22 cellular contexts compared by ENCODE assay signal in genomic region chr4:152616804-152617203, GRCh38.
A peak's percentile ranks its signal among the peaks of the same experiment; 100 is the strongest.
DNase-seq lines count a peak whose midpoint lies in the region; ATAC-seq and TF ChIP-seq lines count a peak whose summit lies in the region.
"Had no signal": no experiment of that assay in that cellular context is flagged by ENCODE, and none has a peak within 500 bp of the region (broad histone marks: within the 10 kb centered on the region; RNA-seq: fewer than 3 reads in every experiment).

No MANE protein-coding gene starts in this region.

- no TSS peak for BruUV-seq in PC-3 (replicated peaks; lab: Mats Ljungman, UMichigan)

- H3K4me3 ChIP-seq in GM23338, result no peak overlapping the region
- H3K4me3 ChIP-seq in esophagus muscularis mucosa, result no peak overlapping the region
- no peak overlapping the region for H3K4me3 ChIP-seq in PC-3 (ENCODE audit: low read length)
- H3K4me3 ChIP-seq: BLaER1, GM12878 had no signal

- H3K4me2 ChIP-seq in GM23338 (no peak overlapping the region), PC-3 (ENCODE audit: low read length) (no peak overlapping the region)
- H3K4me2 ChIP-seq: BLaER1 had no signal

- no peak overlapping the region for H3K9ac ChIP-seq in PC-3 (ENCODE audit: low read length)
- H3K9ac ChIP-seq: BLaER1 had no signal

- TF ChIP-seq EP300 in esophagus muscularis mucosa (IDR thresholded peaks at IDR 0.05), result no peak

- 0 out of 2 replicates have a peak overlapping the region, but pooled peaks have one; percentile 52 for H2AFZ ChIP-seq in GM23338
- H2AFZ ChIP-seq in PC-3 (ENCODE audit: low read length), result no peak overlapping the region

- no peaks in the 10 kb centered on the region for H3K27me3 ChIP-seq in GM23338 (ENCODE audit: insufficient read depth)
- no peaks in the 10 kb centered on the region for H3K27me3 ChIP-seq in esophagus muscularis mucosa
- no peaks in the 10 kb centered on the region for H3K27me3 ChIP-seq in PC-3 (ENCODE audit: low read length)
- H3K27me3 ChIP-seq: BE2C, BLaER1 had no signal

- H3K9me2 ChIP-seq in GM23338 (ENCODE audit: insufficient read depth) (0 out of 2 replicates have a peak, but pooled peaks cover 5% of the 10 kb centered on the region), PC-3 (replicated peaks; ENCODE audit: low read length) (no peaks in the 10 kb centered on the region)

- no peak overlapping the region for H3K27ac ChIP-seq in GM23338 (ENCODE audit: low read depth)
- no peak overlapping the region for H3K27ac ChIP-seq in esophagus muscularis mucosa (replicated peaks in 1 of 4)
- no peak overlapping the region for H3K27ac ChIP-seq in PC-3 (ENCODE audit: low read length)
- H3K27ac ChIP-seq: BLaER1 had no signal

- H3K36me3 Mint-ChIP-seq in GM23338 (ENCODE audit: low read depth), result no peaks in the 10 kb centered on the region

- TF ChIP-seq POLR2A in esophagus muscularis mucosa (IDR thresholded peaks at IDR 0.05; ENCODE audit: low read depth), result no peak

- H3K9me3 Mint-ChIP-seq in GM23338, result no peaks in the 10 kb centered on the region
- H3K9me3 Mint-ChIP-seq: CD4-positive, alpha-beta memory T cell; CD8-positive, alpha-beta memory T cell had no signal

- H3K9me3 ChIP-seq in esophagus muscularis mucosa, result no peaks in the 10 kb centered on the region
- no peaks in the 10 kb centered on the region for H3K9me3 ChIP-seq in PC-3 (ENCODE audit: low read length)
- H3K9me3 ChIP-seq: BE2C, BLaER1 had no signal

- H3K4me1 ChIP-seq in GM23338 (ENCODE audit: insufficient read depth) (no peaks in the 10 kb centered on the region), esophagus muscularis mucosa (no peaks in the 10 kb centered on the region), PC-3 (ENCODE audit: insufficient read depth, low read length) (peaks cover 14% of the 10 kb centered on the region)
- H3K4me1 ChIP-seq: BE2C, BLaER1 had no signal

- no peak for ATAC-seq in GM23338
- no peak for ATAC-seq in HG03039 (IDR thresholded peaks at IDR 0.05; ENCODE audit: unreplicated experiment)
- ATAC-seq in PC-3, result no peak
- ATAC-seq: GM12878 had no signal

- no peak for DNase-seq in GM23338 (ENCODE audit: low spot score)
- DNase-seq in esophagus muscularis mucosa (ENCODE audit: extremely low spot score), result peak; percentile 50
- no peak for DNase-seq in central memory CD4-positive, alpha-beta T cell
- DNase-seq in PC-3, result no peak
- DNase-seq: 8988T; ACHN; BE2C; C1 segment of cervical spinal cord; CD4-positive, alpha-beta memory T cell; CD4-positive, CD25-positive, alpha-beta regulatory T cell; CD8-positive, alpha-beta memory T cell; COR-L47; DMS 273 treated with DMSO at 0.1 percent for 48 hours; DMS153; DMS79; DND-41; EL; GDM1 had no signal

- intact Hi-C loops in esophagus muscularis mucosa (cut with DNase I) (no loop called here), PC-3 (cut with micrococcal nuclease) (no loop called here)

- H4K20me1 ChIP-seq in GM23338 (replicated peaks; ENCODE audit: insufficient read depth) (no peaks in the 10 kb centered on the region), PC-3 (ENCODE audit: low read length) (no peaks in the 10 kb centered on the region)
- H4K20me1 ChIP-seq: BLaER1 had no signal

- TF ChIP-seq CTCF in GM23338 (conservative IDR thresholded peaks at IDR 0.05; ENCODE audit: low read depth in 2 of 2), result no peak
- no peak for TF ChIP-seq CTCF in esophagus muscularis mucosa (IDR thresholded peaks at IDR 0.05)
- no peak for TF ChIP-seq CTCF in PC-3 (conservative IDR thresholded peaks at IDR 0.05; ENCODE audit: low read depth, low read length)

- H3K36me3 ChIP-seq in GM23338 (ENCODE audit: insufficient read depth) (no peaks in the 10 kb centered on the region), esophagus muscularis mucosa (no peaks in the 10 kb centered on the region), PC-3 (ENCODE audit: low read depth, low read length) (no peaks in the 10 kb centered on the region)
- H3K36me3 ChIP-seq: BE2C, BLaER1 had no signal

- H3K4me3 Mint-ChIP-seq in GM23338, result no peak overlapping the region
- H3K4me3 Mint-ChIP-seq: CD14-positive monocyte; CD4-positive, alpha-beta memory T cell; CD4-positive, CD25-positive, alpha-beta regulatory T cell; CD8-positive, alpha-beta memory T cell had no signal

- peaks cover 17% of the 10 kb centered on the region for H3K4me1 Mint-ChIP-seq in GM23338
- H3K4me1 Mint-ChIP-seq: CD4-positive, alpha-beta memory T cell; CD8-positive, alpha-beta memory T cell had no signal

- no peak overlapping the region for H3K27ac Mint-ChIP-seq in GM23338
- H3K27ac Mint-ChIP-seq: CD14-positive monocyte; CD4-positive, CD25-positive, alpha-beta regulatory T cell; CD8-positive, alpha-beta memory T cell had no signal

- H3F3A ChIP-seq in GM23338 (replicated peaks; ENCODE audit: low read depth) (no peaks in the 10 kb centered on the region), PC-3 (ENCODE audit: low read length, unreplicated experiment) (no peaks in the 10 kb centered on the region)

- WGBS in esophagus muscularis mucosa, result 100% methylated on average over 3 of the region's 3 CpGs

- peaks cover 6% of the 10 kb centered on the region for H3K27me3 Mint-ChIP-seq in GM23338 (ENCODE audit: insufficient read depth, low read depth, poor library complexity)

- POLR2A ChIA-PET in PC-3 (lab: Charles Lee; ENCODE audit: unreplicated experiment), result no interaction called here

- CTCF ChIA-PET in PC-3 (lab: Charles Lee), result no interaction called here

- H3K79me2 ChIP-seq in GM23338 (replicated peaks; ENCODE audit: insufficient read depth) (no peaks in the 10 kb centered on the region), PC-3 (ENCODE audit: low read length) (no peaks in the 10 kb centered on the region)

TF ChIP-seq in GM23338, 12 proteins besides CTCF, POLR2A, EP300 and RAD21 (continues in another document):
- no peak for TF ChIP-seq ZNF114 (CRISPR knock-in tag; IDR thresholded peaks at IDR 0.05)
- no peak for TF ChIP-seq EZH2 (IDR thresholded peaks at IDR 0.05; ENCODE audit: low read depth, unreplicated experiment)
- no peak for TF ChIP-seq ZNF462 (CRISPR knock-in tag; IDR thresholded peaks at IDR 0.05)
- TF ChIP-seq JUNB (IDR thresholded peaks at IDR 0.05; ENCODE audit: unreplicated experiment), result no peak
